In genomic region chr1:15229569-15230170, GRCh38 we compare ENCODE assay signal across 25 cellular contexts. TPM values are rescaled to one million over a fixed set of nuclear protein-coding genes. Genes with fewer than 3 reads are reported as not detected.
"Had no signal": no experiment of that assay in that cellular context is flagged by ENCODE, and none has a peak within 500 bp of the region (broad histone marks: within the 10 kb centered on the region; RNA-seq: fewer than 3 reads in every experiment).

No MANE protein-coding gene starts in this region.

- H3K9me3 ChIP-seq: psoas muscle, suprapubic skin had no signal

- H3K4me3 Mint-ChIP-seq: activated CD4-positive, alpha-beta T cell treated with anti-CD3 and anti-CD28 coated beads, Interleukin-2, amount 10 ng/mL, durations not matched to agents 24 days and 14 days; activated CD8-positive, alpha-beta T cell treated with anti-CD3 and anti-CD28 coated beads for 36 hours; activated naive CD4-positive, alpha-beta T cell treated with anti-CD3 and anti-CD28 coated beads for 36 hours; activated T-cell treated with anti-CD3 and anti-CD28 coated beads, Interleukin-2, amount 50 U/mL, for 4 hours; brain; naive thymus-derived CD8-positive, alpha-beta T cell; stimulated activated naive CD8-positive, alpha-beta T cell treated with anti-CD3 and anti-CD28 coated beads, Interleukin-15, Interleukin-2, amounts not matched to agents 100 ng/mL and 50 ng/mL, for 24 hours had no signal

- H3K4me3 ChIP-seq: coronary artery, psoas muscle, skin epidermis, suprapubic skin had no signal

- H3K4me1 ChIP-seq: psoas muscle had no signal

- FAIRE-seq: endometrium, frontal cortex had no signal

- DNase-seq: activated CD4-positive, alpha-beta T cell treated with anti-CD3 and anti-CD28 coated beads, Interleukin-2, amount 10 ng/mL, durations not matched to agents 24 days and 14 days; activated CD4-positive, CD25-positive, alpha-beta regulatory T cell; activated CD8-positive, alpha-beta T cell treated with anti-CD3 and anti-CD28 coated beads for 36 hours; activated naive CD4-positive, alpha-beta T cell treated with anti-CD3 and anti-CD28 coated beads for 36 hours; activated T-cell treated with anti-CD3 and anti-CD28 coated beads, Interleukin-2, amount 50 U/mL, for 4 hours; caudate nucleus; erythroblast; hypothalamus; islet precursor cell; naive thymus-derived CD8-positive, alpha-beta T cell; psoas muscle; right cardiac atrium; stimulated activated CD4-positive, alpha-beta T cell treated with anti-CD3 and anti-CD28 coated beads, Interleukin-15, amount 100 ng/mL, for 24 hours; stimulated activated CD4-positive, alpha-beta T cell treated with anti-CD3 and anti-CD28 coated beads, Interleukin-2, amount 100 ng/mL, for 48 hours; SW 1271 had no signal

- H3K27me3 Mint-ChIP-seq: brain had no signal

- H3K27ac Mint-ChIP-seq: activated CD4-positive, alpha-beta T cell treated with anti-CD3 and anti-CD28 coated beads, Interleukin-2, amount 10 ng/mL, durations not matched to agents 24 days and 14 days; activated CD8-positive, alpha-beta T cell treated with anti-CD3 and anti-CD28 coated beads for 36 hours; activated naive CD4-positive, alpha-beta T cell treated with anti-CD3 and anti-CD28 coated beads for 36 hours; brain; naive thymus-derived CD8-positive, alpha-beta T cell; stimulated activated naive CD8-positive, alpha-beta T cell treated with anti-CD3 and anti-CD28 coated beads, Interleukin-15, Interleukin-2, amounts not matched to agents 100 ng/mL and 50 ng/mL, for 24 hours had no signal

- H3K36me3 ChIP-seq: suprapubic skin had no signal

- ATAC-seq: activated CD8-positive, alpha-beta T cell treated with anti-CD3 and anti-CD28 coated beads for 36 hours; activated T-cell treated with anti-CD3 and anti-CD28 coated beads, Interleukin-2, amount 50 U/mL, for 4 hours; left lobe of liver; naive thymus-derived CD8-positive, alpha-beta T cell; psoas muscle; right cardiac atrium had no signal

- H3K36me3 Mint-ChIP-seq: brain; naive thymus-derived CD8-positive, alpha-beta T cell had no signal

- H3K9me3 Mint-ChIP-seq: activated CD4-positive, alpha-beta T cell treated with anti-CD3 and anti-CD28 coated beads, Interleukin-2, amount 10 ng/mL, durations not matched to agents 24 days and 14 days; activated naive CD4-positive, alpha-beta T cell treated with anti-CD3 and anti-CD28 coated beads for 36 hours; activated T-cell treated with anti-CD3 and anti-CD28 coated beads, Interleukin-2, amount 50 U/mL, for 4 hours; naive thymus-derived CD8-positive, alpha-beta T cell; stimulated activated naive CD8-positive, alpha-beta T cell treated with anti-CD3 and anti-CD28 coated beads, Interleukin-15, Interleukin-2, amounts not matched to agents 100 ng/mL and 50 ng/mL, for 24 hours had no signal

RNA-seq across cellular contexts. Expression of gene FHAD1, which starts 17.4 kb away (rescaled TPM):
- total RNA-seq: activated CD4-positive, alpha-beta T cell treated with anti-CD3 and anti-CD28 coated beads, Interleukin-2, amount 10 ng/mL, durations not matched to agents 24 days and 14 days; left lobe of liver; lung microvascular endothelial cell; naive thymus-derived CD8-positive, alpha-beta T cell; osteocyte had no signal
- polyA plus RNA-seq: naive thymus-derived CD8-positive, alpha-beta T cell had no signal
